Comparison of ENCODE assay signal across 22 cellular contexts in genomic region chr18:8218263-8218662, GRCh38.
"Had no signal": no experiment of that assay in that cellular context is flagged by ENCODE, and none has a peak within 500 bp of the region (broad histone marks: within the 10 kb centered on the region; RNA-seq: fewer than 3 reads in every experiment).

No MANE protein-coding gene starts in this region.

- H3K9ac ChIP-seq: parathyroid adenoma had no signal

- H3K36me3 ChIP-seq: right lobe of liver had no signal

- H3K4me3 ChIP-seq: mucosa of descending colon, right lobe of liver, skin epidermis, tibial artery had no signal

- H3K9me3 ChIP-seq: mucosa of descending colon, right lobe of liver, tibial artery had no signal

- H3K4me1 ChIP-seq: parathyroid adenoma, right lobe of liver had no signal

- H3K27me3 ChIP-seq: right lobe of liver, tibial artery had no signal

- ATAC-seq: activated naive CD8-positive, alpha-beta T cell treated with anti-CD3 and anti-CD28 coated beads, Interleukin-2, amount 50 U/mL, for 24 hours; esophagus mucosa; left cardiac atrium; mucosa of descending colon; right lobe of liver; stimulated activated effector memory CD8-positive, alpha-beta T cell treated with anti-CD3 and anti-CD28 coated beads, Interleukin-12 subunit alpha, Interleukin-12 subunit beta, amount 100 ng/mL, for 72 hours; stimulated activated naive CD8-positive, alpha-beta T cell treated with anti-CD3 and anti-CD28 coated beads, Interleukin-15, amount 100 ng/mL, for 72 hours; T-helper 17 cell had no signal

- DNase-seq: activated CD4-positive, alpha-beta memory T cell treated with anti-CD3 and anti-CD28 coated beads for 36 hours; activated CD4-positive, alpha-beta T cell treated with anti-CD3 and anti-CD28 coated beads for 48 hours; activated effector memory CD4-positive, alpha-beta T cell treated with anti-CD3 and anti-CD28 coated beads, Interleukin-2, amount 50 U/mL, for 16 hours; activated naive CD4-positive, alpha-beta T cell treated with anti-CD3 and anti-CD28 coated beads, Interleukin-2, amount 50 U/mL, for 16 hours; activated naive CD8-positive, alpha-beta T cell treated with anti-CD3 and anti-CD28 coated beads, Interleukin-2, amount 50 U/mL, for 24 hours; aorta; effector memory CD4-positive, alpha-beta T cell; hippocampal formation; islet precursor cell; left cardiac atrium; mucosa of descending colon; nephron progenitor cell; nucleus accumbens; right lobe of liver; stimulated activated CD4-positive, alpha-beta T cell treated with anti-CD3 and anti-CD28 coated beads, Interleukin-1b, Interleukin-23, amount 100 ng/mL, for 48 hours; stimulated activated naive CD8-positive, alpha-beta T cell treated with anti-CD3 and anti-CD28 coated beads, Interleukin-15, amount 100 ng/mL, for 72 hours; T-helper 17 cell; tibial artery had no signal

- H3K27ac ChIP-seq: parathyroid adenoma, right lobe of liver, skin epidermis, tibial artery had no signal
